In genomic region chr18:6645246-6645645, GRCh38 we compare ENCODE assay signal across 24 cellular contexts.
DNase-seq lines count a peak whose midpoint lies in the region; ATAC-seq, FAIRE-seq and TF ChIP-seq lines count a peak whose summit lies in the region.
"Had no signal": no experiment of that assay in that cellular context is flagged by ENCODE, and none has a peak within 500 bp of the region (broad histone marks: within the 10 kb centered on the region; RNA-seq: fewer than 3 reads in every experiment).

No MANE protein-coding gene starts in this region.

- H4K91ac ChIP-seq in H1 (replicated peaks; ENCODE audit: insufficient read length, low read length): no peak overlapping the region

- no peak overlapping the region for H3K14ac ChIP-seq in H1 (ENCODE audit: insufficient read length)

- H3K27ac ChIP-seq in H1 (ENCODE audit: low read depth, low read length): no peak overlapping the region
- H3K27ac ChIP-seq: BLaER1 treated with 17β-estradiol and CSF1 and Interleukin-3, amounts not matched to agents 10 nM and 100 nM; SK-N-MC had no signal

- H3K27me3 ChIP-seq in H1 (replicated peaks in 1 of 4; ENCODE audit: control insufficient read depth in 3 of 4, extremely low read depth in 1 of 4, insufficient read depth in 3 of 4, low read length in 3 of 4): no peaks in the 10 kb centered on the region
- H3K27me3 ChIP-seq: BLaER1 treated with 17β-estradiol and CSF1 and Interleukin-3, amounts not matched to agents 10 nM and 100 nM had no signal

- H3K9me3 ChIP-seq in H1 (ENCODE audit: insufficient read depth in 2 of 2, low read depth in 1 of 2, low read length in 1 of 2): 0 out of 4 replicates have a peak, but pooled peaks cover 0 to 3% of the 10 kb centered on the region in 2 experiments

- no peak overlapping the region for H4K8ac ChIP-seq in H1 (ENCODE audit: extremely low read depth, insufficient read depth, low read length)

- no peak for DNase-seq in activated naive CD4-positive, alpha-beta T cell treated with anti-CD3 and anti-CD28 coated beads for 36 hours
- DNase-seq in H1 (ENCODE audit: low read depth in 1 of 2, low spot score in 2 of 2) (no peak), mesothelial cell of epicardium (ENCODE audit: low spot score in 2 of 2, unreplicated experiment in 2 of 2) (no peak), T1000 (lab: John Stamatoyannopoulos, UW) (no peak), ACHN (no peak)
- DNase-seq: AML-193; CD4-positive, alpha-beta T cell; DMS53; KBM-7; MV-4-11; NCI-H1105; NCI-H146; NCI-H1930; NCI-H345; NCI-H510A treated with DMSO at 0.1 percent for 48 hours; SIG-M5 had no signal

- no peak for FAIRE-seq in H1 (lab: Jason Lieb, UNC)
- FAIRE-seq: A204.1, G401.6, RCC 7860 had no signal

- no peak overlapping the region; the same call in 1 of the 2 replicates for H3K18ac ChIP-seq in H1 (ENCODE audit: extremely low read depth, low read length)

- no peak overlapping the region for H3K4me2 ChIP-seq in H1 (ENCODE audit: insufficient read depth in 1 of 2, low read depth in 2 of 2, low read length in 2 of 2)
- H3K4me2 ChIP-seq: BLaER1 treated with 17β-estradiol and CSF1 and Interleukin-3, amounts not matched to agents 10 nM and 100 nM had no signal

- H3K36me3 ChIP-seq in H1 (ENCODE audit: control insufficient read depth in 2 of 4, insufficient read depth in 4 of 4, low read length in 3 of 4): no peaks in the 10 kb centered on the region
- H3K36me3 ChIP-seq: BLaER1 treated with 17β-estradiol and CSF1 and Interleukin-3, amounts not matched to agents 10 nM and 100 nM had no signal

- H3K79me2 ChIP-seq in H1 (ENCODE audit: control insufficient read depth in 1 of 2, insufficient read depth in 2 of 2, low read length in 2 of 2): no peaks in the 10 kb centered on the region

- H3K56ac ChIP-seq in H1 (replicated peaks; ENCODE audit: insufficient read length, low read depth, low read length): no peak overlapping the region

- no peak overlapping the region for H2BK120ac ChIP-seq in H1 (replicated peaks; ENCODE audit: low read depth, low read length)

- intact Hi-C loops in activated naive CD4-positive, alpha-beta T cell treated with anti-CD3 and anti-CD28 coated beads for 36 hours (cut with micrococcal nuclease): no loop called here

- no peaks in the 10 kb centered on the region for H3K4me1 Mint-ChIP-seq in activated naive CD4-positive, alpha-beta T cell treated with anti-CD3 and anti-CD28 coated beads, Interleukin-2, amount 50 U/mL, for 24 hours
- H3K4me1 Mint-ChIP-seq in activated naive CD4-positive, alpha-beta T cell treated with anti-CD3 and anti-CD28 coated beads for 36 hours (ENCODE audit: low read depth): no peaks in the 10 kb centered on the region
- H3K4me1 Mint-ChIP-seq in mesothelial cell of epicardium: peaks cover 45% of the 10 kb centered on the region

- no peak for TF ChIP-seq CTCF in H1 (IDR thresholded peaks at IDR 0.05; ENCODE audit: control extremely low read depth in 1 of 3, insufficient read depth in 1 of 3, low read depth in 1 of 3, low read length in 3 of 3)
- TF ChIP-seq CTCF in mesothelial cell of epicardium (IDR thresholded peaks at IDR 0.05; ENCODE audit: unreplicated experiment): no peak

- H4K5ac ChIP-seq in H1 (ENCODE audit: insufficient read length, low read depth, low read length): no peak overlapping the region

- WGBS in H1 (ENCODE audit: extremely low coverage in 1 of 2, insufficient coverage in 1 of 2, insufficient read length in 1 of 2, insufficient replicate concordance in 2 of 2, low coverage in 1 of 2, low lambda C conversion rate in 2 of 2, missing lambda C conversion rate in 1 of 2), 2 experiments: 65% methylated on average over 6 of the region's 6 CpGs; no CpG with 5 or more reads in 1 of the 2 experiments

- CTCF ChIA-PET in activated naive CD4-positive, alpha-beta T cell treated with anti-CD3 and anti-CD28 coated beads for 36 hours (lab: Charles Lee): no interaction called here
- CTCF ChIA-PET in H1 (lab: Charles Lee; ENCODE audit: partially characterized antibody): interaction anchor here (1.3 to 2.4 kb wide), 2 partner anchors 102 to 240 kb away, joined by 3 to 7 read pairs; no protein-coding TSS in a partner anchor

- no peaks in the 10 kb centered on the region for H4K20me1 ChIP-seq in H1 (replicated peaks in 1 of 2; ENCODE audit: control insufficient read depth in 1 of 2, insufficient read depth in 2 of 2, low read length in 2 of 2)
- H4K20me1 ChIP-seq: BLaER1 treated with 17β-estradiol and CSF1 and Interleukin-3, amounts not matched to agents 10 nM and 100 nM had no signal

- TF ChIP-seq POLR2A in H1 (IDR thresholded peaks at IDR 0.05; ENCODE audit: control extremely low read depth in 1 of 2, low read depth in 2 of 2, low read length in 2 of 2): no peak

- H2BK5ac ChIP-seq in H1 (ENCODE audit: low read depth, low read length): no peak overlapping the region

- in situ Hi-C loops in ACHN (cut with HindIII; ENCODE audit: low pct_ligation_motif_present, low pct_unique_long_range_greater_than_20kb, low sequenced_read_pairs): no loop called here

- ATAC-seq in HG02678 (IDR thresholded peaks at IDR 0.05; ENCODE audit: unreplicated experiment): no peak
- ATAC-seq: HCT116 had no signal

- peaks cover 9% of the 10 kb centered on the region for H3K9me3 Mint-ChIP-seq in activated naive CD4-positive, alpha-beta T cell treated with anti-CD3 and anti-CD28 coated beads, Interleukin-2, amount 50 U/mL, for 24 hours
- H3K9me3 Mint-ChIP-seq in activated naive CD4-positive, alpha-beta T cell treated with anti-CD3 and anti-CD28 coated beads for 36 hours: no peaks in the 10 kb centered on the region
- peaks cover 7% of the 10 kb centered on the region for H3K9me3 Mint-ChIP-seq in mesothelial cell of epicardium
- H3K9me3 Mint-ChIP-seq: CD4-positive, alpha-beta T cell had no signal

- TF ChIP-seq EP300 in H1 (IDR thresholded peaks at IDR 0.05; ENCODE audit: borderline replicate concordance in 1 of 2, low read depth in 2 of 2, low read length in 2 of 2): no peak

- no peak overlapping the region for H3K23ac ChIP-seq in H1 (ENCODE audit: insufficient read length)

- no peak overlapping the region for H3K4ac ChIP-seq in H1 (replicated peaks; ENCODE audit: insufficient read length, low read depth, low read length)

- H3K23me2 ChIP-seq in H1 (ENCODE audit: low read depth, low read length): no peaks in the 10 kb centered on the region

- H3K4me3 ChIP-seq in H1 (ENCODE audit: extremely low read depth in 1 of 4, insufficient read depth in 2 of 4, low read depth in 3 of 4, low read length in 4 of 4): no peak overlapping the region
- H3K4me3 ChIP-seq: BLaER1 treated with 17β-estradiol and CSF1 and Interleukin-3, amounts not matched to agents 10 nM and 100 nM; SK-N-MC had no signal

- POLR2A ChIA-PET in H1 (lab: Charles Lee; ENCODE audit: partially characterized antibody): no interaction called here

- H2BK12ac ChIP-seq in H1 (ENCODE audit: low read depth, low read length): no peak overlapping the region; the same call in 1 of the 2 replicates

- H3K36me3 Mint-ChIP-seq in activated naive CD4-positive, alpha-beta T cell treated with anti-CD3 and anti-CD28 coated beads, Interleukin-2, amount 50 U/mL, for 24 hours: no peaks in the 10 kb centered on the region
- no peaks in the 10 kb centered on the region for H3K36me3 Mint-ChIP-seq in activated naive CD4-positive, alpha-beta T cell treated with anti-CD3 and anti-CD28 coated beads for 36 hours (ENCODE audit: low read depth)
- no peaks in the 10 kb centered on the region for H3K36me3 Mint-ChIP-seq in mesothelial cell of epicardium

- no peaks in the 10 kb centered on the region for H3K27me3 Mint-ChIP-seq in activated naive CD4-positive, alpha-beta T cell treated with anti-CD3 and anti-CD28 coated beads, Interleukin-2, amount 50 U/mL, for 24 hours
- H3K27me3 Mint-ChIP-seq in activated naive CD4-positive, alpha-beta T cell treated with anti-CD3 and anti-CD28 coated beads for 36 hours (ENCODE audit: low read depth): no peaks in the 10 kb centered on the region
- no peaks in the 10 kb centered on the region for H3K27me3 Mint-ChIP-seq in mesothelial cell of epicardium (ENCODE audit: low read depth)
- H3K27me3 Mint-ChIP-seq: CD4-positive, alpha-beta T cell had no signal

- no peak overlapping the region for H3K4me3 Mint-ChIP-seq in activated naive CD4-positive, alpha-beta T cell treated with anti-CD3 and anti-CD28 coated beads, Interleukin-2, amount 50 U/mL, for 24 hours
- H3K4me3 Mint-ChIP-seq in activated naive CD4-positive, alpha-beta T cell treated with anti-CD3 and anti-CD28 coated beads for 36 hours: no peak overlapping the region
- H3K4me3 Mint-ChIP-seq in mesothelial cell of epicardium: no peak overlapping the region
- H3K4me3 Mint-ChIP-seq: CD4-positive, alpha-beta T cell had no signal

- H2AK5ac ChIP-seq in H1 (ENCODE audit: low read depth, low read length): no peak overlapping the region

- no peak overlapping the region for H2BK20ac ChIP-seq in H1 (ENCODE audit: low read length)

- H3K27ac Mint-ChIP-seq in activated naive CD4-positive, alpha-beta T cell treated with anti-CD3 and anti-CD28 coated beads, Interleukin-2, amount 50 U/mL, for 24 hours: peak overlapping the region; percentile 6
- H3K27ac Mint-ChIP-seq in activated naive CD4-positive, alpha-beta T cell treated with anti-CD3 and anti-CD28 coated beads for 36 hours: no peak overlapping the region
- H3K27ac Mint-ChIP-seq in mesothelial cell of epicardium: peak overlapping the region; percentile 35
- H3K27ac Mint-ChIP-seq: CD4-positive, alpha-beta T cell had no signal

- H2BK15ac ChIP-seq in H1 (ENCODE audit: low read length): 0 out of 2 replicates have a peak overlapping the region, but pooled peaks have one; percentile 12

- TF ChIP-seq RAD21 in H1 (IDR thresholded peaks at IDR 0.05 in 1 of 2, conservative IDR thresholded peaks at IDR 0.05 in 1 of 2; ENCODE audit: low read depth in 2 of 2, low read length in 2 of 2): no peak

- no peaks in the 10 kb centered on the region for H3K79me1 ChIP-seq in H1 (ENCODE audit: low read depth, low read length)

- 0 out of 2 replicates have a peak overlapping the region, but pooled peaks have one; percentile 9 for H2AFZ ChIP-seq in H1 (ENCODE audit: low read length)

- no peak overlapping the region for H3K9ac ChIP-seq in H1 (replicated peaks in 1 of 4; ENCODE audit: extremely low read depth in 1 of 4, low read depth in 3 of 4, low read length in 3 of 4)
- H3K9ac ChIP-seq: BLaER1 treated with 17β-estradiol and CSF1 and Interleukin-3, amounts not matched to agents 10 nM and 100 nM had no signal

- peaks cover 0 to 11% (median 1%) of the 10 kb centered on the region in 4 experiments; a peak in 2 of 7 replicates for H3K4me1 ChIP-seq in H1 (replicated peaks in 1 of 4; ENCODE audit: control insufficient read depth in 3 of 4, insufficient read depth in 4 of 4, low read length in 3 of 4)
- H3K4me1 ChIP-seq: BLaER1 treated with 17β-estradiol and CSF1 and Interleukin-3, amounts not matched to agents 10 nM and 100 nM had no signal

TF ChIP-seq in H1, 55 proteins besides CTCF, POLR2A, EP300 and RAD21 (continues in another document):
- no peak for TF ChIP-seq KDM1A (IDR thresholded peaks at IDR 0.05; ENCODE audit: borderline replicate concordance, low read length)
